Comparison of ENCODE assay signal across 31 cellular contexts in genomic region chr4:152154433-152154832, GRCh38.
"Had no signal": no experiment of that assay in that cellular context is flagged by ENCODE, and none has a peak within 500 bp of the region (broad histone marks: within the 10 kb centered on the region; RNA-seq: fewer than 3 reads in every experiment).

No MANE protein-coding gene starts in this region.

- H3K27me3 ChIP-seq: Peyer's patch, SJSA1 had no signal

- H3K4me3 Mint-ChIP-seq: activated naive CD8-positive, alpha-beta T cell; activated naive CD8-positive, alpha-beta T cell treated with anti-CD3 and anti-CD28 coated beads, Interleukin-2, amount 50 U/mL, for 24 hours had no signal

- H3K36me3 ChIP-seq: brain microvascular endothelial cell, Peyer's patch, SJSA1 had no signal

- H3K9ac ChIP-seq: SK-N-SH had no signal

- H3K9me3 Mint-ChIP-seq: activated T-helper 2 cell treated with anti-CD3 and anti-CD28 coated beads, Interferon-gamma antibody, Interleukin-2, Interleukin-4, amounts not matched to agents 10 μg/mL and 5 μg/mL and 100 μg/mL, durations not matched to agents 14 hours and 24 hours and 36 hours had no signal

- DNase-seq: activated CD4-positive, alpha-beta T cell treated with anti-CD3 and anti-CD28 coated beads for 4 hours; activated CD4-positive, alpha-beta T cell treated with anti-CD3 and anti-CD28 coated beads, Interleukin-2, amount 50 U/mL, for 1 hour; activated CD8-positive, alpha-beta memory T cell treated with anti-CD3 and anti-CD28 coated beads, Interleukin-2, amount 50 U/mL, for 4 hours; activated gamma-delta T cell; activated naive CD4-positive, alpha-beta T cell treated with Interleukin-2 at 50 U/mL for 16 hours; activated naive CD8-positive, alpha-beta T cell treated with anti-CD3 and anti-CD28 coated beads, Interleukin-2, amount 50 U/mL, for 24 hours; activated T-cell treated with anti-CD3 and anti-CD28 coated beads, Interleukin-2, amount 50 U/mL, for 48 hours; anterior cingulate cortex; brain microvascular endothelial cell; central memory CD4-positive, alpha-beta T cell; KG1; NCI-H1092 treated with DMSO at 0.1 percent for 48 hours; NCI-H1417; NCI-H146; NCI-H187; NCI-H2029 treated with DMSO at 0.1 percent for 48 hours; NCI-H2107; NCI-H2171; NCI-H510A; NCI-H526; NCI-H748 treated with DMSO at 0.1 percent for 48 hours; PC-3; Peyer's patch; RPMI8226; SHP77 treated with DMSO at 0.1 percent for 48 hours; SK-N-SH had no signal

- H3K9me3 ChIP-seq: Peyer's patch, SJSA1, SK-N-SH had no signal

- H3K27ac Mint-ChIP-seq: activated naive CD8-positive, alpha-beta T cell; activated naive CD8-positive, alpha-beta T cell treated with anti-CD3 and anti-CD28 coated beads, Interleukin-2, amount 50 U/mL, for 24 hours; activated T-helper 2 cell treated with anti-CD3 and anti-CD28 coated beads, Interferon-gamma antibody, Interleukin-2, Interleukin-4, amounts not matched to agents 10 μg/mL and 5 μg/mL and 100 μg/mL, durations not matched to agents 14 hours and 24 hours and 36 hours had no signal

- H3K27ac ChIP-seq: brain microvascular endothelial cell, Peyer's patch, SJSA1 had no signal

- H3K36me3 Mint-ChIP-seq: activated naive CD8-positive, alpha-beta T cell had no signal

- H3K4me3 ChIP-seq: Peyer's patch, SJSA1 had no signal

- H3K4me2 ChIP-seq: SK-N-SH had no signal

- FAIRE-seq: colon, TTC549 had no signal

- H3K27me3 Mint-ChIP-seq: activated naive CD8-positive, alpha-beta T cell; activated naive CD8-positive, alpha-beta T cell treated with anti-CD3 and anti-CD28 coated beads, Interleukin-2, amount 50 U/mL, for 24 hours had no signal

- H3K4me1 ChIP-seq: Peyer's patch, SJSA1 had no signal

- ATAC-seq: activated naive CD8-positive, alpha-beta T cell treated with anti-CD3 and anti-CD28 coated beads, Interleukin-2, amount 50 U/mL, for 24 hours; PC-3 had no signal
